ENCODE assay signal across 8 cellular contexts in genomic region chr7:113159746-113160339, GRCh38. TPM values are rescaled to one million over a fixed set of nuclear protein-coding genes. Genes with fewer than 3 reads are reported as not detected.
DNase-seq lines count a peak whose midpoint lies in the region; ATAC-seq and TF ChIP-seq lines count a peak whose summit lies in the region.

No MANE protein-coding gene starts in this region.

- H3K4me1 Mint-ChIP-seq in natural killer cell, result no peaks in the 10 kb centered on the region
- H3K4me1 Mint-ChIP-seq in naive thymus-derived CD8-positive, alpha-beta T cell, result no peaks in the 10 kb centered on the region

- no peaks in the 10 kb centered on the region for H3K27me3 ChIP-seq in BE2C
- H3K27me3 ChIP-seq in brain microvascular endothelial cell (replicated peaks), result no peaks in the 10 kb centered on the region

- H3K27me3 Mint-ChIP-seq in natural killer cell (ENCODE audit: low read depth in 2 of 2), result peaks cover 0 to 5% of the 10 kb centered on the region in 2 donors
- H3K27me3 Mint-ChIP-seq in naive thymus-derived CD8-positive, alpha-beta T cell, result peaks cover 6 to 22% (median 8%) of the 10 kb centered on the region in 5 donors

- no peaks in the 10 kb centered on the region for H3K9me3 Mint-ChIP-seq in natural killer cell
- no peaks in the 10 kb centered on the region for H3K9me3 Mint-ChIP-seq in naive thymus-derived CD8-positive, alpha-beta T cell

- peak; percentile 65 for ATAC-seq in GM18508 (IDR thresholded peaks at IDR 0.05; ENCODE audit: insufficient read depth, unreplicated experiment)
- peak; percentile 64 for ATAC-seq in HG03039 (IDR thresholded peaks at IDR 0.05; ENCODE audit: unreplicated experiment)
- ATAC-seq in natural killer cell, result no peak
- ATAC-seq in naive thymus-derived CD8-positive, alpha-beta T cell, result no peak

- no peaks in the 10 kb centered on the region for H3K9me3 ChIP-seq in BE2C

- in situ Hi-C loops in brain microvascular endothelial cell (cut with HindIII; ENCODE audit: low pct_ligation_motif_present, low sequenced_read_pairs), result no loop called here

- no peak overlapping the region for H3K27ac Mint-ChIP-seq in natural killer cell
- H3K27ac Mint-ChIP-seq in naive thymus-derived CD8-positive, alpha-beta T cell, result no peak overlapping the region

- H3K4me3 ChIP-seq in BE2C (ENCODE audit: low read depth, low read length), result no peak overlapping the region
- H3K4me3 ChIP-seq in brain microvascular endothelial cell (ENCODE audit: low read depth, low read length), result no peak overlapping the region

- H3K4me3 Mint-ChIP-seq in natural killer cell, result no peak overlapping the region
- H3K4me3 Mint-ChIP-seq in naive thymus-derived CD8-positive, alpha-beta T cell, result no peak overlapping the region

- DNase-seq in BE2C, result peak; percentile 37
- peak; percentile 26 for DNase-seq in NCI-H2081 treated with DMSO at 0.1 percent for 48 hours (lab: John Stamatoyannopoulos, UW)
- peak; percentile 25 for DNase-seq in brain microvascular endothelial cell
- peak; percentile 27 to 50 for DNase-seq in lung microvascular endothelial cell (ENCODE audit: low read depth in 2 of 2)
- DNase-seq in natural killer cell, result no peak
- DNase-seq in naive thymus-derived CD8-positive, alpha-beta T cell, result no peak

- intact Hi-C loops in natural killer cell (cut with micrococcal nuclease), result no loop called here

- H3K36me3 ChIP-seq in BE2C (no peaks in the 10 kb centered on the region), brain microvascular endothelial cell (replicated peaks) (no peaks in the 10 kb centered on the region)

- H3K4me1 ChIP-seq in BE2C, result no peaks in the 10 kb centered on the region

- POLR2A ChIA-PET in naive thymus-derived CD8-positive, alpha-beta T cell (lab: Charles Lee), result no interaction called here

- peak; percentile 77 for TF ChIP-seq CTCF in BE2C (IDR thresholded peaks at IDR 0.05; ENCODE audit: low read depth, low read length)
- peak; percentile 87 for TF ChIP-seq CTCF in brain microvascular endothelial cell (IDR thresholded peaks at IDR 0.05; ENCODE audit: low read depth, low read length, missing control alignments)
- no peak for TF ChIP-seq CTCF in natural killer cell (IDR thresholded peaks at IDR 0.05)

- no peak overlapping the region for H3K27ac ChIP-seq in brain microvascular endothelial cell

- H3K36me3 Mint-ChIP-seq in natural killer cell, result no peaks in the 10 kb centered on the region
- no peaks in the 10 kb centered on the region for H3K36me3 Mint-ChIP-seq in naive thymus-derived CD8-positive, alpha-beta T cell

RNA-seq across cellular contexts. Expression of gene SMIM30, which starts 41.5 kb away (rescaled TPM):
- polyA plus RNA-seq in BE2C (2012; ENCODE audit: insufficient read depth, insufficient read length, low read depth), result 68.2 TPM
- 40.1 and 52.6 TPM in 2 replicates for total RNA-seq in lung microvascular endothelial cell
- total RNA-seq in natural killer cell, result 1 to 10 TPM; 5.5 to 7.6 (median 6.6) TPM
- total RNA-seq in naive thymus-derived CD8-positive, alpha-beta T cell, result 10 to 100 TPM; 14.9 to 18.9 TPM
- 10 to 100 TPM; 36.7 to 56.3 (median 56.3) TPM for polyA plus RNA-seq in naive thymus-derived CD8-positive, alpha-beta T cell

Comparison
In these comparisons a context has a peak if more than half of its experiments do, and no peak if none do; other contexts are left out.
1. DNase-seq: peak in BE2C (single experiment), NCI-H2081 treated with DMSO at 0.1 percent for 48 hours (single experiment), brain microvascular endothelial cell (single experiment) and lung microvascular endothelial cell (2 of 2); none in natural killer cell (single experiment) and naive thymus-derived CD8-positive, alpha-beta T cell (0 of 10).
2. ATAC-seq: peak in GM18508 (single experiment) and HG03039 (single experiment); none in natural killer cell (0 of 3) and naive thymus-derived CD8-positive, alpha-beta T cell (0 of 2).